12 cellular contexts compared by ENCODE assay signal in the genomic region with DNA sequence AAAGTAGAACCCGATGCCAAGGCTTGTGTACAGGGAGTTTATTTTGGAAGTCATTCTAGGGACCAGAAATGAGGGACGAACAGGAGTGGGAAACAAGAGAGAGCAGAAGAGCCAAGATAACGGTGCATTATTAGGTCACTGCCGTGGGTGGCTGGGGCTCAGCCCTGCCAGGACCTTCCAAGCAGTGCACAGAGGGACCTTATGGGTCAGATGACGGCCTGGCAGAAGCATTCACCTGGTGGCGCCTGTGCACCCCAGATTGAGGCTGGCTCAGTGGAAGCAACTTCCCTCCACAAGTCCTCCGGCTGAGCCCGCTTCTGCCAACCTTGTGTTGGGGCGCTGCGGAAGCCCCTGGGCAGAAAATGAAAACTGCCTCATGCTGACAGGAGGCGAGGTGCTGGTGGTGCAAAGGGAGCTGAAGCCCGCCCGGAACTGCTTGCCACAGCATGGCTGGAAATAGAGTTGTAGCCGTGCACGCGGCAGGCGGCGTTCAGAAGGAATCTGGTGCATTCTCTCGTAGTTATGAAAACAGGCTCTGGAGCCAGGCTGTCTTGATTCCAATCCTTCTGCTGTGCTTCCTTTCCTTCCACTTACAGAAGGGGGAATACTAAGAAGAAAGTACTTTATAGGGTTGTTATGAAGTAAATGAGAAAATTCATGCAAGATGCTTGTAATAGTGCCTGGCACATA. TPM values are rescaled to one million over a fixed set of nuclear protein-coding genes. Genes with fewer than 3 reads are reported as not detected.
DNase-seq lines count a peak whose midpoint lies in the region; ATAC-seq and TF ChIP-seq lines count a peak whose summit lies in the region.
"Had no signal": no experiment of that assay in that cellular context is flagged by ENCODE, and none has a peak within 500 bp of the region (broad histone marks: within the 10 kb centered on the region; RNA-seq: fewer than 3 reads in every experiment).

No MANE protein-coding gene starts in this region.

- intact Hi-C loops in left ventricle myocardium superior (cut with micrococcal nuclease) (no loop called here), posterior cingulate gyrus (cut with DNase I) (no loop called here)

- DNase-seq in G401 (ENCODE audit: low spot score) (peak; percentile 87), left ventricle myocardium superior (peak; percentile 44), posterior cingulate gyrus (peak in 6 of 10 donors; percentile 35 to 93 (median 49)), HuH-7 (ENCODE audit: low spot score) (no peak), NCI-H748 treated with DMSO at 0.1 percent for 48 hours (lab: John Stamatoyannopoulos, UW) (no peak), DMS153 treated with DMSO at 0.1 percent for 48 hours (lab: John Stamatoyannopoulos, UW; ENCODE audit: unreplicated experiment) (no peak)
- DNase-seq: NCI-H1417 treated with DMSO at 0.1 percent for 48 hours, NCI-H2029 treated with DMSO at 0.1 percent for 48 hours, NCI-H524 treated with DMSO at 0.1 percent for 48 hours, SJCRH30 had no signal

- peak; percentile 60 for ATAC-seq in left ventricle myocardium superior

- H3K27ac Mint-ChIP-seq in brain: peak overlapping the region; percentile 43 to 96 (median 92)

- no peaks in the 10 kb centered on the region for H3K27me3 Mint-ChIP-seq in brain

- no peak for TF ChIP-seq CTCF in brain (conservative IDR thresholded peaks at IDR 0.05)

- no peaks in the 10 kb centered on the region for H3K36me3 Mint-ChIP-seq in brain
- H3K36me3 Mint-ChIP-seq: IgD-negative memory B cell had no signal

- peaks cover 0 to 3% (median 0%) of the 10 kb centered on the region in 5 experiments for H3K9me3 Mint-ChIP-seq in brain
- H3K9me3 Mint-ChIP-seq: IgD-negative memory B cell had no signal

- H3K4me3 Mint-ChIP-seq in brain: no peak overlapping the region

- in situ Hi-C loops in G401 (cut with HindIII; ENCODE audit: low sequenced_read_pairs): no loop called here

- H3K4me1 Mint-ChIP-seq in brain: peaks cover 40% of the 10 kb centered on the region

RNA-seq across cellular contexts. Expression of gene TP53I11, which starts 22.2 kb away (rescaled TPM):
- 136 and 146 TPM in 2 replicates for total RNA-seq in G401 (2014; rRNA removed; shearing (Covaris generic))
- polyA plus RNA-seq in brain (ENCODE audit: insufficient read depth, low read depth, low replicate concordance): 75.8 TPM
- total RNA-seq in left ventricle myocardium superior: 45.5 TPM

Comparison
In these comparisons a context has a peak if more than half of its experiments do, and no peak if none do; other contexts are left out.
1. DNase-seq: peak in G401 (single experiment), left ventricle myocardium superior (single experiment) and posterior cingulate gyrus (6 of 10); none in HuH-7 (single experiment), NCI-H748 treated with DMSO at 0.1 percent for 48 hours (single experiment) and DMS153 treated with DMSO at 0.1 percent for 48 hours (single experiment).